In genomic region chr7:78215199-78215598, GRCh38 we compare ENCODE assay signal across 22 cellular contexts.
"Had no signal": no experiment of that assay in that cellular context is flagged by ENCODE, and none has a peak within 500 bp of the region (broad histone marks: within the 10 kb centered on the region; RNA-seq: fewer than 3 reads in every experiment).

No MANE protein-coding gene starts in this region.

- DNase-seq: KBM-7; MG63; NCI-H1092; NCI-H1105 treated with DMSO at 0.1 percent for 48 hours; NCI-H1417 treated with DMSO at 0.1 percent for 48 hours; NCI-H146; NCI-H1694 treated with DMSO at 0.1 percent for 48 hours; NCI-H1930; NCI-H2081; NCI-H2171; NCI-H226; NCI-H446; NCI-H510A; NCI-H524 treated with DMSO at 0.1 percent for 48 hours; NCI-H69; NCI-H774; NK-92 treated with Interleukin-12 subunit alpha and Interleukin-12 subunit beta, amount 100 ng/mL, for 24 hours; PC-3; SHP77; SK-N-SH had no signal

- ATAC-seq: Panc1, PC-3 had no signal

- H3K27me3 ChIP-seq: MG63 had no signal

- FAIRE-seq: HTR-8/SVneo had no signal

- H3K36me3 ChIP-seq: MG63 had no signal

- H3K4me3 ChIP-seq: MG63 had no signal
